In genomic region chr4:38007645-38008044, GRCh38 we compare ENCODE assay signal across 21 cellular contexts. TPM values are rescaled to one million over a fixed set of nuclear protein-coding genes. Genes with fewer than 3 reads are reported as not detected.
"Had no signal": no experiment of that assay in that cellular context is flagged by ENCODE, and none has a peak within 500 bp of the region (broad histone marks: within the 10 kb centered on the region; RNA-seq: fewer than 3 reads in every experiment).

No MANE protein-coding gene starts in this region.

- H3K9me3 ChIP-seq: esophagus squamous epithelium, gastrocnemius medialis, psoas muscle, thyroid gland had no signal

- H3K27ac ChIP-seq: esophagus squamous epithelium, gastrocnemius medialis, psoas muscle, thyroid gland had no signal

- H3K4me3 Mint-ChIP-seq: activated B cell treated with CpG ODN at 0.5 μM for 24 hours; activated CD4-positive, alpha-beta T cell treated with anti-CD3 and anti-CD28 coated beads for 36 hours; activated naive CD4-positive, alpha-beta T cell treated with anti-CD3 and anti-CD28 coated beads for 36 hours; activated naive CD8-positive, alpha-beta T cell treated with anti-CD3 and anti-CD28 coated beads, Interleukin-2, amount 10 ng/mL, durations not matched to agents 7 days and 5 days had no signal

- H3K4me3 ChIP-seq: coronary artery, esophagus squamous epithelium, gastrocnemius medialis, psoas muscle, thyroid gland had no signal

- H3K9me3 Mint-ChIP-seq: activated B cell treated with CpG ODN at 0.5 μM for 24 hours; activated naive CD4-positive, alpha-beta T cell treated with anti-CD3 and anti-CD28 coated beads for 36 hours; activated naive CD8-positive, alpha-beta T cell treated with anti-CD3 and anti-CD28 coated beads, Interleukin-2, amount 10 ng/mL, durations not matched to agents 7 days and 5 days had no signal

- ATAC-seq: activated CD4-positive, alpha-beta T cell treated with anti-CD3 and anti-CD28 coated beads for 36 hours; gastrocnemius medialis; psoas muscle; right cardiac atrium; stimulated activated naive CD8-positive, alpha-beta T cell treated with anti-CD3 and anti-CD28 coated beads, Interleukin-15, Interleukin-2, amounts not matched to agents 100 U/mL and 50 U/mL, for 24 hours had no signal

- H3K36me3 ChIP-seq: esophagus squamous epithelium, gastrocnemius medialis, thyroid gland had no signal

- H3K27me3 ChIP-seq: esophagus squamous epithelium, gastrocnemius medialis, thyroid gland had no signal

- H3K27ac Mint-ChIP-seq: activated B cell treated with CpG ODN at 0.5 μM for 24 hours; activated CD4-positive, alpha-beta T cell treated with anti-CD3 and anti-CD28 coated beads for 36 hours; activated naive CD4-positive, alpha-beta T cell treated with anti-CD3 and anti-CD28 coated beads for 36 hours; activated naive CD8-positive, alpha-beta T cell treated with anti-CD3 and anti-CD28 coated beads, Interleukin-2, amount 10 ng/mL, durations not matched to agents 7 days and 5 days had no signal

- H3K27me3 Mint-ChIP-seq: activated B cell treated with CpG ODN at 0.5 μM for 24 hours; activated CD4-positive, alpha-beta T cell treated with anti-CD3 and anti-CD28 coated beads for 36 hours; activated naive CD8-positive, alpha-beta T cell treated with anti-CD3 and anti-CD28 coated beads, Interleukin-2, amount 10 ng/mL, durations not matched to agents 7 days and 5 days had no signal

- DNase-seq: activated B cell treated with CpG ODN at 0.5 μM for 24 hours; activated CD4-positive, alpha-beta T cell treated with anti-CD3 and anti-CD28 coated beads for 36 hours; activated CD4-positive, alpha-beta T cell treated with anti-CD3 and anti-CD28 coated beads, Interleukin-2, amount 50 U/mL, for 4 hours; activated naive CD4-positive, alpha-beta T cell treated with anti-CD3 and anti-CD28 coated beads for 36 hours; activated naive CD8-positive, alpha-beta T cell treated with anti-CD3 and anti-CD28 coated beads, Interleukin-2, amount 10 ng/mL, durations not matched to agents 7 days and 5 days; activated T-cell treated with anti-CD3 and anti-CD28 coated beads, Interleukin-2, amount 50 U/mL, for 48 hours; amniotic stem cell; cerebellar nuclear complex; esophagus squamous epithelium; gastrocnemius medialis; hippocampal formation; psoas muscle; right cardiac atrium; stimulated activated CD4-positive, alpha-beta T cell treated with anti-CD3 and anti-CD28 coated beads, Interleukin-4, amount 100 ng/mL, for 4 hours; stimulated activated naive CD8-positive, alpha-beta T cell treated with anti-CD3 and anti-CD28 coated beads, Interleukin-15, Interleukin-2, amounts not matched to agents 100 U/mL and 50 U/mL, for 24 hours; substantia nigra; T1000; thyroid gland had no signal

RNA-seq across cellular contexts. Expression of gene PTTG2, which starts 47.4 kb away (rescaled TPM):
- total RNA-seq: activated CD4-positive, alpha-beta T cell treated with anti-CD3 and anti-CD28 coated beads for 36 hours; activated naive CD4-positive, alpha-beta T cell treated with anti-CD3 and anti-CD28 coated beads for 36 hours; myocyte; osteocyte had no signal
